Comparison of ENCODE assay signal across 17 cellular contexts in genomic region chr5:84239509-84239908, GRCh38.
DNase-seq lines count a peak whose midpoint lies in the region; ATAC-seq and TF ChIP-seq lines count a peak whose summit lies in the region.
"Had no signal": no experiment of that assay in that cellular context is flagged by ENCODE, and none has a peak within 500 bp of the region (broad histone marks: within the 10 kb centered on the region; RNA-seq: fewer than 3 reads in every experiment).

No MANE protein-coding gene starts in this region.

- no peak overlapping the region for H3K27ac ChIP-seq in foreskin keratinocyte
- H3K27ac ChIP-seq: pancreas had no signal

- ATAC-seq in foreskin keratinocyte (peak; percentile 87), HG03442 (IDR thresholded peaks at IDR 0.05; ENCODE audit: unreplicated experiment) (no peak)
- ATAC-seq: activated CD8-positive, alpha-beta T cell treated with anti-CD3 and anti-CD28 coated beads, Interleukin-2, amount 10 ng/mL, durations not matched to agents 7 days and 5 days; activated T-helper 17 cell treated with anti-CD3 and anti-CD28 coated beads, Interleukin-2, amount 50 U/mL, for 72 hours; mucosa of descending colon; pancreas had no signal

- DNase-seq in AG08395 (ENCODE audit: low spot score) (peak; percentile 35), HS-27A (ENCODE audit: low read depth) (peak; percentile 33), astrocyte of the hippocampus (ENCODE audit: low read depth, low spot score) (peak; percentile 14), foreskin keratinocyte (peak; percentile 56 to 78), NCI-H524 (lab: John Stamatoyannopoulos, UW) (no peak), NCI-H2029 (lab: John Stamatoyannopoulos, UW) (no peak), T-helper 9 cell (no peak)
- DNase-seq: activated CD8-positive, alpha-beta T cell treated with anti-CD3 and anti-CD28 coated beads, Interleukin-2, amount 10 ng/mL, durations not matched to agents 7 days and 5 days; BE2C; DMS153; islet precursor cell; MG63; mucosa of descending colon; NCI-H2081; pancreas had no signal

- TF ChIP-seq CTCF in foreskin keratinocyte (conservative IDR thresholded peaks at IDR 0.05) = no peak

- peaks cover 6% of the 10 kb centered on the region for H3K4me1 ChIP-seq in foreskin keratinocyte
- H3K4me1 ChIP-seq: pancreas had no signal

- H3K27me3 ChIP-seq in foreskin keratinocyte = no peaks in the 10 kb centered on the region
- H3K27me3 ChIP-seq: BE2C, MG63, pancreas had no signal

Comparison
In these comparisons a context has a peak if more than half of its experiments do, and no peak if none do; other contexts are left out.
1. DNase-seq: peak in AG08395 (single experiment), HS-27A (single experiment), astrocyte of the hippocampus (single experiment) and foreskin keratinocyte (2 of 2); none in NCI-H524 (0 of 2), NCI-H2029 (single experiment) and T-helper 9 cell (single experiment).